In genomic region chr20:43946206-43946491, GRCh38 we compare ENCODE assay signal across 14 cellular contexts. TPM values are rescaled to one million over a fixed set of nuclear protein-coding genes. Genes with fewer than 3 reads are reported as not detected.
DNase-seq lines count a peak whose midpoint lies in the region; ATAC-seq, FAIRE-seq and TF ChIP-seq lines count a peak whose summit lies in the region.
"Had no signal": no experiment of that assay in that cellular context is flagged by ENCODE, and none has a peak within 500 bp of the region (broad histone marks: within the 10 kb centered on the region; RNA-seq: fewer than 3 reads in every experiment).

No MANE protein-coding gene starts in this region.

- no peak overlapping the region for H4K8ac ChIP-seq in neuronal stem cell (ENCODE audit: low read depth, low read length)

- no peak overlapping the region for H3K14ac ChIP-seq in neuronal stem cell (ENCODE audit: low read length)

- H3K36me3 Mint-ChIP-seq in GM23338 (ENCODE audit: low read depth) = no peaks in the 10 kb centered on the region
- H3K36me3 Mint-ChIP-seq in activated T-cell treated with anti-CD3 and anti-CD28 coated beads, Interleukin-2, amount 50 U/mL, for 4 hours (ENCODE audit: insufficient read depth) = no peaks in the 10 kb centered on the region
- peaks cover 0 to 3% of the 10 kb centered on the region in 2 donors for H3K36me3 Mint-ChIP-seq in activated T-cell treated with anti-CD3 and anti-CD28 coated beads, Interleukin-2, amount 50 U/mL, for 72 hours (ENCODE audit: insufficient read depth in 2 of 2)

- CTCF ChIA-PET in GM12878 (lab: Yijun Ruan, JAX) = interaction anchor here (0.6 to 0.9 kb wide), 3 partner anchors 9 to 42 kb away, joined by 3 read pairs; no protein-coding TSS in a partner anchor

- no peak overlapping the region for H3K27ac ChIP-seq in BLaER1 treated with 17β-estradiol and CSF1 and Interleukin-3, amounts not matched to agents 10 nM and 100 nM
- no peak overlapping the region for H3K27ac ChIP-seq in GM23338 (ENCODE audit: low read depth)
- H3K27ac ChIP-seq in GM12878 (ENCODE audit: control insufficient read depth, insufficient read depth) = no peak overlapping the region
- no peak overlapping the region for H3K27ac ChIP-seq in neuronal stem cell (replicated peaks; ENCODE audit: low read length)
- H3K27ac ChIP-seq: GM23248 had no signal

- no peaks in the 10 kb centered on the region for H3K9me3 ChIP-seq in BLaER1 treated with 17β-estradiol and CSF1 and Interleukin-3, amounts not matched to agents 10 nM and 100 nM (replicated peaks in 1 of 11)
- H3K9me3 ChIP-seq in GM12878 (replicated peaks; ENCODE audit: control insufficient read depth, insufficient read depth, low read length) (no peaks in the 10 kb centered on the region), neuronal stem cell (replicated peaks in 1 of 2; ENCODE audit: control insufficient read depth in 2 of 2, insufficient read depth in 1 of 2, low read depth in 1 of 2, low read length in 2 of 2) (no peaks in the 10 kb centered on the region)
- H3K9me3 ChIP-seq: A549, BE2C had no signal

- peaks cover 0 to 19% (median 11%) of the 10 kb centered on the region in 11 experiments; a peak in 10 of 22 replicates for H3K27me3 ChIP-seq in BLaER1 treated with 17β-estradiol and CSF1 and Interleukin-3, amounts not matched to agents 10 nM and 100 nM
- H3K27me3 ChIP-seq in GM23338 (ENCODE audit: insufficient read depth) (no peaks in the 10 kb centered on the region), GM12878 (replicated peaks in 1 of 2; ENCODE audit: control insufficient read depth in 2 of 2, insufficient read depth in 2 of 2, low read length in 1 of 2) (no peaks in the 10 kb centered on the region), neuronal stem cell (ENCODE audit: control insufficient read depth in 3 of 3, insufficient read depth in 3 of 3, low read depth in 1 of 3, low read length in 3 of 3) (no peaks in the 10 kb centered on the region)
- H3K27me3 ChIP-seq: BE2C had no signal

- in situ Hi-C loops in GM12878 (cut with MboI) = no loop called here

- no peaks in the 10 kb centered on the region for H3K79me2 ChIP-seq in GM23338 (replicated peaks; ENCODE audit: insufficient read depth)
- H3K79me2 ChIP-seq in GM12878 (ENCODE audit: control insufficient read depth, insufficient read depth, low read length) = no peaks in the 10 kb centered on the region; the same call in 1 of the 2 replicates

- H2AFZ ChIP-seq in GM23338 (no peak overlapping the region; the same call in 1 of the 2 replicates), GM12878 (ENCODE audit: control insufficient read depth, low read depth, low read length) (no peak overlapping the region), neuronal stem cell (ENCODE audit: low read length) (no peak overlapping the region)
- H2AFZ ChIP-seq: GM23248 had no signal

- 94% methylated on average over 2 of the region's 2 CpGs for WGBS in GM12878 (ENCODE audit: insufficient coverage, insufficient replicate concordance, low lambda C conversion rate, missing lambda C conversion rate)
- no CpG with 5 or more reads among the region's 2 CpGs for WGBS in neuronal stem cell (ENCODE audit: extremely low coverage in 2 of 2, insufficient read length in 2 of 2, insufficient replicate concordance in 1 of 2), 2 donors

- TF ChIP-seq RAD21 in GM12878 (IDR thresholded peaks at IDR 0.05; ENCODE audit: insufficient read depth, low read depth, low read length) = no peak

- BruUV-seq in GM12878 (replicated peaks; lab: Mats Ljungman, UMichigan) = no TSS peak

- no peaks in the 10 kb centered on the region for H3K9me2 ChIP-seq in GM23338 (ENCODE audit: insufficient read depth)

- no peaks in the 10 kb centered on the region for H3K79me1 ChIP-seq in neuronal stem cell (ENCODE audit: low read depth, low read length)

- DNase-seq in GM23338 (ENCODE audit: low spot score) (no peak), GM12878 (ENCODE audit: low read depth, low spot score) (no peak), neuronal stem cell (ENCODE audit: low spot score) (no peak), nucleus accumbens (lab: John Stamatoyannopoulos, UW) (no peak), T-helper 1 cell (no peak)
- DNase-seq in activated T-cell treated with anti-CD3 and anti-CD28 coated beads, Interleukin-2, amount 50 U/mL, for 4 hours = no peak
- DNase-seq in activated T-cell treated with anti-CD3 and anti-CD28 coated beads, Interleukin-2, amount 50 U/mL, for 72 hours = no peak
- DNase-seq: BE2C, DMS53, GF-D8, GM23248 had no signal

- no peaks in the 10 kb centered on the region for H3K9me3 Mint-ChIP-seq in GM23338
- no peaks in the 10 kb centered on the region for H3K9me3 Mint-ChIP-seq in activated T-cell treated with anti-CD3 and anti-CD28 coated beads, Interleukin-2, amount 50 U/mL, for 4 hours
- H3K9me3 Mint-ChIP-seq in activated T-cell treated with anti-CD3 and anti-CD28 coated beads, Interleukin-2, amount 50 U/mL, for 72 hours = no peaks in the 10 kb centered on the region

- FAIRE-seq in GM12878 (lab: Jason Lieb, UNC) = no peak
- FAIRE-seq: A549, GM18507 had no signal

- TF ChIP-seq POLR2A in GM12878 (IDR thresholded peaks at IDR 0.05; ENCODE audit: low read depth, low read length) = no peak

- peak overlapping the region; percentile 2 to 97 (median 86); a peak in 18 of 22 replicates for H3K4me2 ChIP-seq in BLaER1 treated with 17β-estradiol and CSF1 and Interleukin-3, amounts not matched to agents 10 nM and 100 nM
- H3K4me2 ChIP-seq in GM23338 (no peak overlapping the region), GM12878 (ENCODE audit: control insufficient read depth, insufficient read depth) (no peak overlapping the region), neuronal stem cell (ENCODE audit: insufficient read depth, low read length, poor library complexity, severe bottlenecking) (no peak overlapping the region)
- H3K4me2 ChIP-seq: A549 had no signal

- H4K91ac ChIP-seq in neuronal stem cell (ENCODE audit: low read depth, low read length, poor library complexity) = no peak overlapping the region

- peaks cover 91 to 100% (median 99%) of the 10 kb centered on the region in 10 experiments for H3K4me1 ChIP-seq in BLaER1 treated with 17β-estradiol and CSF1 and Interleukin-3, amounts not matched to agents 10 nM and 100 nM
- H3K4me1 ChIP-seq in GM23338 (ENCODE audit: insufficient read depth) (peaks cover 9% of the 10 kb centered on the region), GM12878 (ENCODE audit: control insufficient read depth, insufficient read depth, low read length) (peaks cover 43% of the 10 kb centered on the region), neuronal stem cell (ENCODE audit: control insufficient read depth in 2 of 2, insufficient read depth in 1 of 2, low read depth in 1 of 2, low read length in 2 of 2) (peaks cover 0 to 5% of the 10 kb centered on the region in 2 donors)

- RAD21 ChIA-PET in GM12878 (lab: Charles Lee; ENCODE audit: unreplicated experiment) = no interaction called here

- H2BK12ac ChIP-seq in neuronal stem cell (ENCODE audit: low read length) = no peak overlapping the region

- ATAC-seq in GM23338 (no peak), GM12878 (no peak)
- no peak for ATAC-seq in activated T-cell treated with anti-CD3 and anti-CD28 coated beads, Interleukin-2, amount 50 U/mL, for 4 hours
- no peak for ATAC-seq in activated T-cell treated with anti-CD3 and anti-CD28 coated beads, Interleukin-2, amount 50 U/mL, for 72 hours (replicated peaks in 1 of 2)
- ATAC-seq: A549 had no signal

- H3K4me3 Mint-ChIP-seq in GM23338 = no peak overlapping the region
- no peak overlapping the region for H3K4me3 Mint-ChIP-seq in activated T-cell treated with anti-CD3 and anti-CD28 coated beads, Interleukin-2, amount 50 U/mL, for 4 hours
- no peak overlapping the region for H3K4me3 Mint-ChIP-seq in activated T-cell treated with anti-CD3 and anti-CD28 coated beads, Interleukin-2, amount 50 U/mL, for 72 hours

- H3K18ac ChIP-seq in neuronal stem cell (ENCODE audit: low read length) = peak overlapping the region; percentile 2

- POLR2A ChIA-PET in GM12878 (lab: Charles Lee) = no interaction called here

- no peak overlapping the region for H2BK120ac ChIP-seq in neuronal stem cell (ENCODE audit: low read depth, low read length)

- TF ChIP-seq CTCF in GM23338 (conservative IDR thresholded peaks at IDR 0.05; ENCODE audit: low read depth in 2 of 2) (no peak), GM12878 (IDR thresholded peaks at IDR 0.05 in 2 of 3, conservative IDR thresholded peaks at IDR 0.05 in 1 of 3; ENCODE audit: control insufficient read depth in 2 of 3, extremely low read depth in 1 of 3, insufficient read depth in 1 of 3, low read depth in 3 of 3, low read length in 3 of 3) (no peak)

- H2BK5ac ChIP-seq in neuronal stem cell (ENCODE audit: low read length) = no peak overlapping the region

- peaks cover 6% of the 10 kb centered on the region for H3K27me3 Mint-ChIP-seq in GM23338 (ENCODE audit: insufficient read depth, low read depth, poor library complexity)
- peaks cover 4% of the 10 kb centered on the region for H3K27me3 Mint-ChIP-seq in activated T-cell treated with anti-CD3 and anti-CD28 coated beads, Interleukin-2, amount 50 U/mL, for 4 hours (ENCODE audit: low read depth)
- peaks cover 49% of the 10 kb centered on the region for H3K27me3 Mint-ChIP-seq in activated T-cell treated with anti-CD3 and anti-CD28 coated beads, Interleukin-2, amount 50 U/mL, for 72 hours (ENCODE audit: low read depth)

- no peak overlapping the region for H3K4me3 ChIP-seq in BLaER1 treated with 17β-estradiol and CSF1 and Interleukin-3, amounts not matched to agents 10 nM and 100 nM
- H3K4me3 ChIP-seq in GM23338 (no peak overlapping the region), GM12878 (no peak overlapping the region), neuronal stem cell (ENCODE audit: low read length in 2 of 2) (no peak overlapping the region)
- H3K4me3 ChIP-seq: A549, GM23248 had no signal

- peaks cover 34% of the 10 kb centered on the region for H3K4me1 Mint-ChIP-seq in GM23338
- H3K4me1 Mint-ChIP-seq in activated T-cell treated with anti-CD3 and anti-CD28 coated beads, Interleukin-2, amount 50 U/mL, for 4 hours (ENCODE audit: low read depth) = peaks cover 80% of the 10 kb centered on the region
- peaks cover 78% of the 10 kb centered on the region for H3K4me1 Mint-ChIP-seq in activated T-cell treated with anti-CD3 and anti-CD28 coated beads, Interleukin-2, amount 50 U/mL, for 72 hours (ENCODE audit: low read depth)

- H2BK15ac ChIP-seq in neuronal stem cell (ENCODE audit: low read length) = no peak overlapping the region

- no peaks in the 10 kb centered on the region for H3K36me3 ChIP-seq in BLaER1 treated with 17β-estradiol and CSF1 and Interleukin-3, amounts not matched to agents 10 nM and 100 nM
- H3K36me3 ChIP-seq in GM23338 (ENCODE audit: insufficient read depth) (no peaks in the 10 kb centered on the region), GM12878 (ENCODE audit: control insufficient read depth in 2 of 2, insufficient read depth in 2 of 2, low read length in 1 of 2) (no peaks in the 10 kb centered on the region; a peak in 1 of 4 replicates), neuronal stem cell (replicated peaks in 1 of 2; ENCODE audit: control insufficient read depth in 2 of 2, insufficient read depth in 2 of 2, low read length in 2 of 2) (no peaks in the 10 kb centered on the region)
- H3K36me3 ChIP-seq: BE2C had no signal

- SMC1A ChIA-PET in GM12878 (lab: Charles Lee; ENCODE audit: uncharacterized antibody, unreplicated experiment) = interaction anchor here (3.4 to 8.9 kb wide), 3 partner anchors 7 to 196 kb away, joined by 10 to 111 read pairs (median 68); no protein-coding TSS in a partner anchor

- intact Hi-C loops in GM12878 (cut with micrococcal nuclease; ENCODE audit: unreplicated experiment) = no loop called here

- H3F3A ChIP-seq in GM23338 (replicated peaks; ENCODE audit: low read depth) = no peaks in the 10 kb centered on the region

- H4K20me1 ChIP-seq in BLaER1 treated with 17β-estradiol and CSF1 and Interleukin-3, amounts not matched to agents 10 nM and 100 nM = peaks cover 0 to 26% (median 0%) of the 10 kb centered on the region in 11 experiments; a peak in 4 of 22 replicates
- H4K20me1 ChIP-seq in GM23338 (replicated peaks; ENCODE audit: insufficient read depth) (no peaks in the 10 kb centered on the region), GM12878 (ENCODE audit: control insufficient read depth, insufficient read depth) (no peaks in the 10 kb centered on the region)

- H3K23ac ChIP-seq in neuronal stem cell (ENCODE audit: low read depth, low read length, poor library complexity) = no peak overlapping the region

- no peak overlapping the region for H3K9ac ChIP-seq in BLaER1 treated with 17β-estradiol and CSF1 and Interleukin-3, amounts not matched to agents 10 nM and 100 nM
- H3K9ac ChIP-seq in GM12878 (ENCODE audit: control insufficient read depth, insufficient read depth, low read length) (no peak overlapping the region), neuronal stem cell (ENCODE audit: low read depth, low read length, poor library complexity) (no peak overlapping the region)
- H3K9ac ChIP-seq: GM23248 had no signal

- no peak for TF ChIP-seq EP300 in GM12878 (IDR thresholded peaks at IDR 0.05; ENCODE audit: borderline replicate concordance in 1 of 2, control insufficient read depth in 1 of 2, low read depth in 2 of 2, low read length in 2 of 2)

- H3K4ac ChIP-seq in neuronal stem cell (ENCODE audit: low read length) = no peak overlapping the region

- no peak overlapping the region for H2AK5ac ChIP-seq in neuronal stem cell (ENCODE audit: low read depth, low read length)

- peak overlapping the region; percentile 34; the same call in 1 of the 2 replicates for H3K27ac Mint-ChIP-seq in GM23338
- no peak overlapping the region for H3K27ac Mint-ChIP-seq in activated T-cell treated with anti-CD3 and anti-CD28 coated beads, Interleukin-2, amount 50 U/mL, for 72 hours

RNA-seq across cellular contexts. Expression of gene TOX2, which starts 31.5 kb away (rescaled TPM):
- total RNA-seq in GM23338 (2014; rRNA removed; shearing (Covaris generic)) = 0.54 and 1.5 TPM in 2 replicates
- polyA plus RNA-seq in GM23338 (2016; fragmentation: Nextera tagmentation; extraction: Ambion mirVana) = 1.3 and 1.4 TPM in 2 replicates
- total RNA-seq in GM12878 (2013; cell fraction: nucleolus; rRNA removed) = 10.6 and 14.4 TPM in 2 replicates
- total RNA-seq in GM12878 (2014; rRNA removed) = 8.0 and 8.5 TPM in 2 replicates
- 3.1 and 3.9 TPM in 2 replicates for total RNA-seq in GM12878 (2014; rRNA removed; fragmentation: Illumina TruSeq; extraction: Trizol)
- total RNA-seq in GM12878 (2021) = 40.5 and 40.6 TPM in 2 replicates
- polyA plus RNA-seq in GM12878 (2011; ENCODE audit: low read depth) = 4.9 TPM
- 4.7 and 6.8 TPM in 2 replicates for polyA plus RNA-seq in GM12878 (2011; rRNA removed)
- polyA plus RNA-seq in GM12878 (2011; cell fraction: cytosol; rRNA removed) = 9.0 and 15.7 TPM in 2 replicates
- polyA plus RNA-seq in GM12878 (2011; cell fraction: nucleus; rRNA removed) = 32.9 and 42.5 TPM in 2 replicates
- 11.0 and 15.1 TPM in 2 replicates for polyA plus RNA-seq in GM12878 (2012)
- 6.5 and 14.9 TPM in 2 replicates for polyA plus RNA-seq in GM12878 (2014; fragmentation: Illumina TruSeq; extraction: Trizol)
- polyA plus RNA-seq in GM12878 (2014; fragmentation: Nextera tagmentation; extraction: Ambion mirVana) = 1 to 10 TPM; 2.6 to 6.2 TPM
- 16.5 and 21.9 TPM in 2 replicates for polyA plus RNA-seq in GM12878 (2014; rRNA removed)
- 10 to 100 TPM in 1 of 2 experiments, 1 to 10 TPM in 1; 7.3 to 23.8 TPM for polyA plus RNA-seq in GM12878 (2016; fragmentation: Nextera tagmentation; extraction: Ambion mirVana)
- 4.6 and 11.5 TPM in 2 replicates for polyA minus RNA-seq in GM12878 (2011; rRNA and poly(A)+ RNA removed)
- 18.1 and 22.3 TPM in 2 replicates for polyA minus RNA-seq in GM12878 (2011; cell fraction: cytosol; rRNA and poly(A)+ RNA removed)
- polyA minus RNA-seq in GM12878 (2011; cell fraction: nucleus; rRNA and poly(A)+ RNA removed) = 8.6 and 14.6 TPM in 2 replicates
- polyA plus RNA-seq in neuronal stem cell (2013, experiment 1 of 2) = 16.8 TPM
- 15.7 TPM for polyA plus RNA-seq in neuronal stem cell (2013, experiment 2 of 2)
- total RNA-seq in activated T-cell treated with anti-CD3 and anti-CD28 coated beads, Interleukin-2, amount 50 U/mL, for 4 hours = 1 to 10 TPM in 1 of 3 donors, under 1 TPM in 2; 0.66 to 1.1 (median 0.87) TPM
- total RNA-seq in activated T-cell treated with anti-CD3 and anti-CD28 coated beads, Interleukin-2, amount 50 U/mL, for 72 hours = 10 to 100 TPM; 17.5 to 42.8 TPM

Comparison
In these comparisons a context has a peak if more than half of its experiments do, and no peak if none do; other contexts are left out.
1. H3K4me2 ChIP-seq: peak in BLaER1 treated with 17β-estradiol and CSF1 and Interleukin-3, amounts not matched to agents 10 nM and 100 nM (11 of 11); none in GM23338 (single experiment), GM12878 (single experiment) and neuronal stem cell (single experiment).